In the genomic region with DNA sequence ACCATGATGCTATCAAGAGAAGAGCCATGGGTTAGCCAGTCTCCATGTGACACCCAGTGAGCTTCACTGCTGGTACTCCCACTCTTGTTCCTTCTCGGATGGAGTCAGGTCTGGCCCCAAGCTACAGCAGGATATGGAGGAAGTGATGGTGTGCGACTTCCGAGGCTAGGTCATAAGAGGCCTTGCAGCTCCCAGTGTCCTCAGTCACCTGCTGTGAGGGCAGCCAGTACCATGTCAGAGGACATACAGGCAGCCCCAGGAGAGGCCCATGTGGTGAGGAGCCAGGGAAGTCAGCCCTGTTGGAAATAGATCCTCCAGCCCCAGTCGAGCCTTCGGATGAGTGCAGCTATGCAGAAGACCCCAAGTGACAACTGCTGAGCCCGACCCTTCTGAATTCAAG, we compare ENCODE assay signal across 26 cellular contexts.
"Had no signal": no experiment of that assay in that cellular context is flagged by ENCODE, and none has a peak within 500 bp of the region (broad histone marks: within the 10 kb centered on the region; RNA-seq: fewer than 3 reads in every experiment).

No MANE protein-coding gene starts in this region.

- H2AFZ ChIP-seq: parathyroid adenoma had no signal

- H3K27me3 ChIP-seq: dorsolateral prefrontal cortex, left lung, right atrium auricular region, suprapubic skin, transverse colon, upper lobe of right lung, uterus had no signal

- ATAC-seq: left cardiac atrium; left lung; naive thymus-derived CD8-positive, alpha-beta T cell; sciatic nerve; stimulated activated memory B cell treated with anti-CD40 and anti-IgM and Interleukin-4, amounts not matched to agents 10 μg/mL and 1 μg/mL and 100 μg/mL, for 72 hours; upper lobe of right lung had no signal

- H3K4me1 ChIP-seq: left lung, parathyroid adenoma, prostate gland, right atrium auricular region, suprapubic skin, transverse colon, upper lobe of right lung, uterus had no signal

- H3K27ac ChIP-seq: dorsolateral prefrontal cortex, left lung, parathyroid adenoma, prostate gland, right atrium auricular region, suprapubic skin, transverse colon, upper lobe of right lung, uterus had no signal

- DNase-seq: caudate nucleus; cerebellar nuclear complex; dorsolateral prefrontal cortex; effector CD8-positive, alpha-beta T cell; erythroblast; left cardiac atrium; left lung; mammary epithelial cell; mesendoderm; nephron progenitor cell; nucleus accumbens; stimulated activated CD4-positive, alpha-beta T cell treated with anti-CD3 and anti-CD28 coated beads, Interleukin-12 subunit alpha, Interleukin-12 subunit beta, amount 100 ng/mL, for 4 hours; stimulated activated CD4-positive, alpha-beta T cell treated with anti-CD3 and anti-CD28 coated beads, Interleukin-2, amount 100 ng/mL, for 24 hours; stimulated activated CD4-positive, alpha-beta T cell treated with anti-CD3 and anti-CD28 coated beads, Interleukin-4, amount 100 ng/mL, for 24 hours; transverse colon; upper lobe of right lung; uterus had no signal

- H3K27me3 Mint-ChIP-seq: naive thymus-derived CD8-positive, alpha-beta T cell; stimulated activated memory B cell treated with anti-CD40 and anti-IgM and Interleukin-4, amounts not matched to agents 10 μg/mL and 1 μg/mL and 100 μg/mL, for 72 hours; stimulated activated naive CD8-positive, alpha-beta T cell treated with anti-CD3 and anti-CD28 coated beads, Interleukin-15, Interleukin-2, amounts not matched to agents 100 ng/mL and 50 ng/mL, for 24 hours had no signal

- H3K9me3 ChIP-seq: prostate gland, suprapubic skin, transverse colon, upper lobe of right lung had no signal

- H3K79me2 ChIP-seq: parathyroid adenoma had no signal

- H3K4me3 ChIP-seq: dorsolateral prefrontal cortex, left lung, prostate gland, right atrium auricular region, smooth muscle cell, suprapubic skin, transverse colon, upper lobe of right lung, uterus had no signal

- H3K27ac Mint-ChIP-seq: naive thymus-derived CD8-positive, alpha-beta T cell; nephron progenitor cell; stimulated activated memory B cell treated with anti-CD40 and anti-IgM and Interleukin-4, amounts not matched to agents 10 μg/mL and 1 μg/mL and 100 μg/mL, for 72 hours; stimulated activated naive CD8-positive, alpha-beta T cell treated with anti-CD3 and anti-CD28 coated beads, Interleukin-15, Interleukin-2, amounts not matched to agents 100 ng/mL and 50 ng/mL, for 24 hours had no signal

- H3K4me1 Mint-ChIP-seq: nephron progenitor cell; stimulated activated memory B cell treated with anti-CD40 and anti-IgM and Interleukin-4, amounts not matched to agents 10 μg/mL and 1 μg/mL and 100 μg/mL, for 72 hours had no signal

- H3K4me2 ChIP-seq: smooth muscle cell had no signal

- H3K4me3 Mint-ChIP-seq: naive thymus-derived CD8-positive, alpha-beta T cell; nephron progenitor cell; stimulated activated memory B cell treated with anti-CD40 and anti-IgM and Interleukin-4, amounts not matched to agents 10 μg/mL and 1 μg/mL and 100 μg/mL, for 72 hours; stimulated activated naive CD8-positive, alpha-beta T cell treated with anti-CD3 and anti-CD28 coated beads, Interleukin-15, Interleukin-2, amounts not matched to agents 100 ng/mL and 50 ng/mL, for 24 hours had no signal

- H3K36me3 ChIP-seq: left lung, prostate gland, right atrium auricular region, suprapubic skin, transverse colon, upper lobe of right lung, uterus had no signal
